In the genomic region with DNA sequence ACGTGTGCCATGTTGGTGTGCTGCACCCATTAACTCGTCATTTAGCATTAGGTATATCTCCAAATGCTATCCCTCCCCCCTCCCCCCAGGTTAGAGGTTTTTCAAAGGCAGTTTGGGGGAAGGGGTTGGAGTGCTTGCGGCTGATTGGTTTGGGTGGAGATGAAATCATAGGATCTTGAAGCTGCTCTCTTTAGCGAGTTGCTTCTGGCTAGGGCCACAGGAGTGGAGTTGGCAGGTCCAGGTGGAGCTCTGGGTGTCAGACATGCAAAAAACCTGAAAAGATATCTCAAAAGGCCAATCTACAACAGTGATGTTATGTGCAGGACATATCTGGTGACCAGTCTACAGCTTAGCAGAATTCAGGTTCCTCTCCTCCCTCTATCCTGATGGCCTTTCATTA, we compare ENCODE assay signal across 30 cellular contexts. TPM values are rescaled to one million over a fixed set of nuclear protein-coding genes. Genes with fewer than 3 reads are reported as not detected.
"Had no signal": no experiment of that assay in that cellular context is flagged by ENCODE, and none has a peak within 500 bp of the region (broad histone marks: within the 10 kb centered on the region; RNA-seq: fewer than 3 reads in every experiment).

No MANE protein-coding gene starts in this region.

- H3K4me1 ChIP-seq: SJCRH30 had no signal

- H3K36me3 Mint-ChIP-seq: activated naive CD4-positive, alpha-beta T cell treated with anti-CD3 and anti-CD28 coated beads, Interleukin-2, amount 10 ng/mL, durations not matched to agents 7 days and 5 days had no signal

- H3K27ac Mint-ChIP-seq: activated CD4-positive, alpha-beta T cell treated with anti-CD3 and anti-CD28 coated beads for 36 hours; activated CD4-positive, alpha-beta T cell treated with anti-CD3 and anti-CD28 coated beads, Interleukin-2, amount 10 ng/mL, durations not matched to agents 7 days and 5 days; activated CD8-positive, alpha-beta T cell treated with anti-CD3 and anti-CD28 coated beads, Interleukin-2, amount 10 ng/mL, durations not matched to agents 7 days and 5 days; activated naive CD4-positive, alpha-beta T cell treated with anti-CD3 and anti-CD28 coated beads, Interleukin-2, amount 10 ng/mL, durations not matched to agents 7 days and 5 days; activated naive CD8-positive, alpha-beta T cell; T-helper 2 cell treated with Interferon-gamma antibody and Interleukin-4, amounts not matched to agents 5 μg/mL and 100 μg/mL, for 36 hours had no signal

- H3K9me3 ChIP-seq: SJCRH30 had no signal

- H3K9me3 Mint-ChIP-seq: activated naive CD4-positive, alpha-beta T cell treated with anti-CD3 and anti-CD28 coated beads, Interleukin-2, amount 10 ng/mL, durations not matched to agents 7 days and 5 days; T-helper 1 cell treated with Interleukin-12 subunit alpha and Interleukin-12 subunit beta and Interleukin-4 antibody, amounts not matched to agents 30 μg/mL and 1 μg/mL, for 36 hours; T-helper 2 cell treated with Interferon-gamma antibody and Interleukin-4, amounts not matched to agents 5 μg/mL and 100 μg/mL, for 36 hours had no signal

- DNase-seq: activated CD4-positive, alpha-beta T cell treated with anti-CD3 and anti-CD28 coated beads for 36 hours; activated CD4-positive, alpha-beta T cell treated with anti-CD3 and anti-CD28 coated beads, Interleukin-2, amount 10 ng/mL, durations not matched to agents 7 days and 5 days; activated CD4-positive, alpha-beta T cell treated with anti-CD3 and anti-CD28 coated beads, Interleukin-2, amount 50 U/mL, for 48 hours; activated CD8-positive, alpha-beta memory T cell treated with anti-CD3 and anti-CD28 coated beads, Interleukin-2, amount 50 U/mL, for 4 hours; activated CD8-positive, alpha-beta T cell treated with anti-CD3 and anti-CD28 coated beads, Interleukin-2, amount 10 ng/mL, durations not matched to agents 7 days and 5 days; activated effector memory CD4-positive, alpha-beta T cell treated with Interleukin-2 at 50 U/mL for 16 hours; activated naive CD4-positive, alpha-beta T cell treated with anti-CD3 and anti-CD28 coated beads, Interleukin-2, amount 10 ng/mL, durations not matched to agents 7 days and 5 days; activated T-cell treated with anti-CD3 and anti-CD28 coated beads, Interleukin-2, amount 50 U/mL, for 48 hours; amniotic stem cell; aorta; brain microvascular endothelial cell; central memory CD4-positive, alpha-beta T cell; NCI-H1105; NCI-H1417 treated with DMSO at 0.1 percent for 48 hours; NCI-H187 treated with DMSO at 0.1 percent for 48 hours; NCI-H2081; NCI-H226; NCI-H524 treated with DMSO at 0.1 percent for 48 hours; SHP77; SJCRH30 had no signal

- H3K4me3 Mint-ChIP-seq: activated CD4-positive, alpha-beta T cell treated with anti-CD3 and anti-CD28 coated beads for 36 hours; activated CD4-positive, alpha-beta T cell treated with anti-CD3 and anti-CD28 coated beads, Interleukin-2, amount 10 ng/mL, durations not matched to agents 7 days and 5 days; activated CD8-positive, alpha-beta T cell treated with anti-CD3 and anti-CD28 coated beads, Interleukin-2, amount 10 ng/mL, durations not matched to agents 7 days and 5 days; activated naive CD4-positive, alpha-beta T cell treated with anti-CD3 and anti-CD28 coated beads, Interleukin-2, amount 10 ng/mL, durations not matched to agents 7 days and 5 days; activated naive CD8-positive, alpha-beta T cell; T-helper 1 cell treated with Interleukin-12 subunit alpha and Interleukin-12 subunit beta and Interleukin-4 antibody, amounts not matched to agents 30 μg/mL and 1 μg/mL, for 36 hours; T-helper 2 cell treated with Interferon-gamma antibody and Interleukin-4, amounts not matched to agents 5 μg/mL and 100 μg/mL, for 36 hours had no signal

- ATAC-seq: activated CD4-positive, alpha-beta T cell treated with anti-CD3 and anti-CD28 coated beads for 36 hours; activated CD4-positive, CD25-positive, alpha-beta regulatory T cell treated with anti-CD3 and anti-CD28 coated beads, Interleukin-2, amount 50 U/mL, for 24 hours; activated CD8-positive, alpha-beta T cell treated with anti-CD3 and anti-CD28 coated beads, Interleukin-2, amount 10 ng/mL, durations not matched to agents 7 days and 5 days; Panc1 had no signal

- H3K27me3 ChIP-seq: brain microvascular endothelial cell had no signal

- H3K27me3 Mint-ChIP-seq: activated naive CD8-positive, alpha-beta T cell had no signal

- H3K36me3 ChIP-seq: brain microvascular endothelial cell, SJCRH30 had no signal

- H3K4me1 Mint-ChIP-seq: activated CD4-positive, alpha-beta T cell treated with anti-CD3 and anti-CD28 coated beads for 36 hours had no signal

- H3K4me3 ChIP-seq: SJCRH30, SK-N-MC had no signal

- H3K27ac ChIP-seq: brain microvascular endothelial cell, SJCRH30, SK-N-MC had no signal

RNA-seq across cellular contexts. Expression of a gene that starts 32.6 kb away (rescaled TPM):
- total RNA-seq: activated CD4-positive, alpha-beta T cell treated with anti-CD3 and anti-CD28 coated beads for 36 hours; activated CD4-positive, alpha-beta T cell treated with anti-CD3 and anti-CD28 coated beads, Interleukin-2, amount 10 ng/mL, durations not matched to agents 7 days and 5 days; activated CD8-positive, alpha-beta T cell treated with anti-CD3 and anti-CD28 coated beads, Interleukin-2, amount 10 ng/mL, durations not matched to agents 7 days and 5 days; aorta; chondrocyte; M059J; NCI-H460; RPMI7951; SJCRH30 had no signal

RNA-seq across cellular contexts. Expression of a gene that starts 48.2 kb away (rescaled TPM):
- total RNA-seq: SJCRH30 had no signal

RNA-seq across cellular contexts. Expression of a gene that starts 52.9 kb away (rescaled TPM):
- total RNA-seq: chondrocyte, SJCRH30 had no signal
